Comparison of ENCODE assay signal across 9 cellular contexts in the genomic region with DNA sequence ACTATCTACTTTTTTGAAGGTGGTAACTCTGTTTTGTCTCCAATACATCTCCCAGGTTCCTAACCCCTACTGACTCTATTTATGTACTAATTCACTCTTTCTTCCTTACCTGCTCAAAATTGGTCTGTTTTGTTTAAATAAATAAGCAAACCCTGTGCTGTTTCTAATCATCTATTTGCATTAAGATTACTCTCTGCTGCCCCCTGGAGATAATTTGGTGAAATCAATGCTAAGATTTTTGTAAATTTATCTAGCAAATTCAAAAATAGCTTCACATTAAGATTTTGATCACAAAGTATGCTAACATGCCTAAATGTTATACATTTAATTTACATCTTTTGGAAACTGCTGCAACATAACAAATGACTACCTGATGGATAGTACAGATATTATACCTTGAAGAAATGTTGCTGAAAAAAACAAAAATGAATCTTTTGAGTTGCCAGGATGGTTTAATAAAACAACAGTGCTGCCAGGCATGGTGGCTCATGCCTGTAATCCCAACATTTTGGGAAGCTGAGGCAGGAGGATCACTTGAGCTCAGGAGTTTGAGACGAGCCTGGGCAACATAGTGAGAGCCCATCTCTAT. TPM values are rescaled to one million over a fixed set of nuclear protein-coding genes. Genes with fewer than 3 reads are reported as not detected.
DNase-seq lines count a peak whose midpoint lies in the region; ATAC-seq and TF ChIP-seq lines count a peak whose summit lies in the region.
"Had no signal": no experiment of that assay in that cellular context is flagged by ENCODE, and none has a peak within 500 bp of the region (broad histone marks: within the 10 kb centered on the region; RNA-seq: fewer than 3 reads in every experiment).

No MANE protein-coding gene starts in this region.

- H3K9ac ChIP-seq in DND-41 (ENCODE audit: low read depth, low read length): no peak overlapping the region

- WGBS in gastroesophageal sphincter (ENCODE audit: low coverage in 1 of 2), 2 donors: 40 to 73% methylated on average over 1 of the region's 1 CpG

- no peak overlapping the region for H3K4me3 Mint-ChIP-seq in T-helper 17 cell

- H3K4me1 ChIP-seq in DND-41 (ENCODE audit: insufficient read depth, low read length) (no peaks in the 10 kb centered on the region), gastroesophageal sphincter (peaks cover 0 to under 1% (median 0%) of the 10 kb centered on the region in 3 donors)

- no peak for TF ChIP-seq EP300 in gastroesophageal sphincter (IDR thresholded peaks at IDR 0.05)

- H3K9me3 ChIP-seq in DND-41 (ENCODE audit: insufficient read depth, low read length, severe bottlenecking) (no peaks in the 10 kb centered on the region), T-helper 17 cell (ENCODE audit: control insufficient read depth, low read length, poor library complexity, severe bottlenecking) (no peaks in the 10 kb centered on the region), gastroesophageal sphincter (no peaks in the 10 kb centered on the region)

- H3K27ac ChIP-seq in DND-41 (ENCODE audit: low read length): no peak overlapping the region
- no peak overlapping the region for H3K27ac ChIP-seq in gastroesophageal sphincter

- no peaks in the 10 kb centered on the region for H3K79me2 ChIP-seq in DND-41 (ENCODE audit: insufficient read depth, low read length)

- no peak for TF ChIP-seq POLR2A in gastroesophageal sphincter (IDR thresholded peaks at IDR 0.05)

- ATAC-seq in DND-41 (ENCODE audit: insufficient read depth, low read depth) (peak; percentile 50; the same call in 1 of the 3 replicates), T-helper 17 cell (no peak), gastroesophageal sphincter (no peak), HG03354 (IDR thresholded peaks at IDR 0.05; ENCODE audit: poor library complexity, severe bottlenecking, unreplicated experiment) (no peak)

- H2AFZ ChIP-seq in DND-41 (ENCODE audit: low read depth, low read length): no peak overlapping the region

- no peaks in the 10 kb centered on the region for H3K27me3 Mint-ChIP-seq in T-helper 17 cell

- no peaks in the 10 kb centered on the region for H3K36me3 Mint-ChIP-seq in T-helper 17 cell (ENCODE audit: low read depth)

- no peak overlapping the region for H3K4me2 ChIP-seq in DND-41 (ENCODE audit: insufficient read depth, low read length)

- no peaks in the 10 kb centered on the region for H4K20me1 ChIP-seq in DND-41 (ENCODE audit: insufficient read depth, low read length)

- no peaks in the 10 kb centered on the region for H3K27me3 ChIP-seq in DND-41 (ENCODE audit: insufficient read depth, low read length, poor library complexity)
- no peaks in the 10 kb centered on the region for H3K27me3 ChIP-seq in gastroesophageal sphincter

- peaks cover 51% of the 10 kb centered on the region for H3K4me1 Mint-ChIP-seq in T-helper 17 cell

- no peak overlapping the region for H3K4me3 ChIP-seq in DND-41 (ENCODE audit: low read depth in 1 of 2, low read length in 2 of 2)
- no peak overlapping the region for H3K4me3 ChIP-seq in gastroesophageal sphincter

- TF ChIP-seq CTCF in DND-41 (IDR thresholded peaks at IDR 0.05; ENCODE audit: borderline replicate concordance, extremely low read depth, low read length, poor library complexity, severe bottlenecking) (peak; percentile 71), gastroesophageal sphincter (IDR thresholded peaks at IDR 0.05) (peak; percentile 53 to 69 (median 66))

- no peak for DNase-seq in DND-41
- DNase-seq in HT1080 (ENCODE audit: low read depth): peak; percentile 26
- DNase-seq in T-helper 17 cell: no peak
- peak; percentile 79 for DNase-seq in superior temporal gyrus (ENCODE audit: extremely low spot score)
- no peak for DNase-seq in NCI-H226
- DNase-seq in UCSD-AML1 (lab: John Stamatoyannopoulos, UW; ENCODE audit: unreplicated experiment): no peak

- H3K36me3 ChIP-seq in DND-41 (ENCODE audit: insufficient read depth, low read length) (no peaks in the 10 kb centered on the region), gastroesophageal sphincter (no peaks in the 10 kb centered on the region)

- H3K27ac Mint-ChIP-seq in T-helper 17 cell: peak overlapping the region; percentile 90

RNA-seq across cellular contexts. Expression of gene CD200R1, which starts 4.4 kb away (rescaled TPM):
- not detected in 2 replicates for total RNA-seq in HT1080 (2014; rRNA removed; shearing (Covaris generic))
- polyA plus RNA-seq in HT1080 (2015; cell fraction: cytosol; rRNA removed): 0.09 TPM in 1 of 2 replicates, not detected in the other
- 0.32 TPM in 1 of 2 replicates, not detected in the other for polyA plus RNA-seq in HT1080 (2015; cell fraction: nucleus; rRNA removed)
- total RNA-seq in T-helper 17 cell (10 to 100 TPM in 1 of 2 donors, 1 to 10 TPM in 1; 7.1 to 12.8 TPM), gastroesophageal sphincter (1 to 10 TPM in 3 of 4 donors, under 1 TPM in 1; 0.78 to 4.9 (median 1.8) TPM)
- total RNA-seq: pulmonary artery endothelial cell had no signal

RNA-seq across cellular contexts. Expression of gene GTPBP8, which starts 11.4 kb away (rescaled TPM):
- 59.5 and 63.1 TPM in 2 replicates for total RNA-seq in HT1080 (2014; rRNA removed; shearing (Covaris generic))
- 28.7 and 33.0 TPM in 2 replicates for polyA plus RNA-seq in HT1080 (2015; cell fraction: cytosol; rRNA removed)
- 20.3 and 24.2 TPM in 2 replicates for polyA plus RNA-seq in HT1080 (2015; cell fraction: nucleus; rRNA removed)
- total RNA-seq in T-helper 17 cell (10 to 100 TPM; 16.7 to 20.4 TPM), gastroesophageal sphincter (10 to 100 TPM in 3 of 4 donors, 1 to 10 TPM in 1; 7.8 to 26.0 (median 21.4) TPM)

Comparison
In these comparisons a context has a peak if more than half of its experiments do, and no peak if none do; other contexts are left out.
1. DNase-seq: peak in HT1080 (single experiment) and superior temporal gyrus (single experiment); none in DND-41 (single experiment), T-helper 17 cell (0 of 3), NCI-H226 (single experiment) and UCSD-AML1 (single experiment).